In genomic region chr10:88270871-88271713, GRCh38 we compare ENCODE assay signal across 8 cellular contexts.
A peak's percentile ranks its signal among the peaks of the same experiment; 100 is the strongest.
DNase-seq lines count a peak whose midpoint lies in the region; ATAC-seq, FAIRE-seq and TF ChIP-seq lines count a peak whose summit lies in the region.

No MANE protein-coding gene starts in this region.

- no peaks in the 10 kb centered on the region for H3K27me3 ChIP-seq in BLaER1 treated with 17β-estradiol and CSF1 and Interleukin-3, amounts not matched to agents 10 nM and 100 nM

- H3K4me2 ChIP-seq in BLaER1 treated with 17β-estradiol and CSF1 and Interleukin-3, amounts not matched to agents 10 nM and 100 nM, result peak overlapping the region; percentile 72 to 88 (median 78)

- H3K27ac ChIP-seq in BLaER1 treated with 17β-estradiol and CSF1 and Interleukin-3, amounts not matched to agents 10 nM and 100 nM, result peak overlapping the region; percentile 5 to 92 (median 58)

- peak; percentile 17 for DNase-seq in GM19240 (ENCODE audit: insufficient read length, low spot score)
- peak; percentile 65 for DNase-seq in activated CD4-positive, alpha-beta T cell treated with anti-CD3 and anti-CD28 coated beads for 36 hours
- peak; percentile 45 for DNase-seq in fibroblast of pulmonary artery (ENCODE audit: low read depth)
- DNase-seq in stimulated activated CD8-positive, alpha-beta memory T cell treated with anti-CD3 and anti-CD28 coated beads, Interleukin-15, amount 100 ng/mL, for 48 hours (ENCODE audit: low read depth in 2 of 2), result peak; percentile 55 to 59
- DNase-seq in NCI-H1092 treated with DMSO at 0.1 percent for 48 hours (lab: John Stamatoyannopoulos, UW), result no peak
- no peak for DNase-seq in HTR-8/SVneo (ENCODE audit: insufficient read length, low spot score)

- no peaks in the 10 kb centered on the region for H3K9me3 Mint-ChIP-seq in activated CD4-positive, alpha-beta T cell treated with anti-CD3 and anti-CD28 coated beads for 36 hours (ENCODE audit: low read depth)

- H3K36me3 Mint-ChIP-seq in activated CD4-positive, alpha-beta T cell treated with anti-CD3 and anti-CD28 coated beads for 36 hours (ENCODE audit: low read depth), result no peaks in the 10 kb centered on the region

- ATAC-seq in HG03280 (IDR thresholded peaks at IDR 0.05; ENCODE audit: unreplicated experiment), result peak; percentile 90
- ATAC-seq in activated CD4-positive, alpha-beta T cell treated with anti-CD3 and anti-CD28 coated beads for 36 hours, result peak; percentile 93

- peak overlapping the region; percentile 64 for H3K27ac Mint-ChIP-seq in activated CD4-positive, alpha-beta T cell treated with anti-CD3 and anti-CD28 coated beads for 36 hours

- intact Hi-C loops in activated CD4-positive, alpha-beta T cell treated with anti-CD3 and anti-CD28 coated beads for 36 hours (cut with DNase I, micrococcal nuclease), result loop anchor here (1.0 to 10.0 kb wide), 13 partner anchors 76 to 894 kb away; partner anchors contain the start of genes KLLN (in 2 of the 2) and PTEN (in 2 of the 2)

- H3K4me1 Mint-ChIP-seq in activated CD4-positive, alpha-beta T cell treated with anti-CD3 and anti-CD28 coated beads for 36 hours, result peaks cover 37% of the 10 kb centered on the region

- H3K4me1 ChIP-seq in BLaER1 treated with 17β-estradiol and CSF1 and Interleukin-3, amounts not matched to agents 10 nM and 100 nM, result peaks cover 46 to 82% (median 59%) of the 10 kb centered on the region in 10 experiments

- H3K4me3 Mint-ChIP-seq in activated CD4-positive, alpha-beta T cell treated with anti-CD3 and anti-CD28 coated beads for 36 hours, result no peak overlapping the region

- H3K36me3 ChIP-seq in BLaER1 treated with 17β-estradiol and CSF1 and Interleukin-3, amounts not matched to agents 10 nM and 100 nM, result no peaks in the 10 kb centered on the region

- H3K4me3 ChIP-seq in BLaER1 treated with 17β-estradiol and CSF1 and Interleukin-3, amounts not matched to agents 10 nM and 100 nM, result peak overlapping the region in 6 of 10 experiments; percentile 7 to 29 (median 14); a peak in 7 of 20 replicates
- no peak overlapping the region for H3K4me3 ChIP-seq in fibroblast of pulmonary artery (replicated peaks; ENCODE audit: low read depth, low read length)

- H3K9ac ChIP-seq in BLaER1 treated with 17β-estradiol and CSF1 and Interleukin-3, amounts not matched to agents 10 nM and 100 nM, result peak overlapping the region; percentile 10 to 77 (median 45); a peak in 14 of 22 replicates

- CTCF ChIA-PET in activated CD4-positive, alpha-beta T cell treated with anti-CD3 and anti-CD28 coated beads for 36 hours (lab: Charles Lee), result interaction anchor here (0.9 to 1.2 kb wide), 3 partner anchors 119 to 409 kb away, joined by 3 to 5 read pairs (median 4); no protein-coding TSS in a partner anchor

- H3K9me3 ChIP-seq in BLaER1 treated with 17β-estradiol and CSF1 and Interleukin-3, amounts not matched to agents 10 nM and 100 nM (replicated peaks in 1 of 11), result peaks cover 0 to 8% (median 0%) of the 10 kb centered on the region in 11 experiments; a peak in 1 of 22 replicates

- POLR2A ChIA-PET in activated CD4-positive, alpha-beta T cell treated with anti-CD3 and anti-CD28 coated beads for 36 hours (lab: Charles Lee), result interaction anchor here (1.6 kb wide), 1 partner anchor 179 kb away, joined by 7 read pairs; no protein-coding TSS in a partner anchor

- TF ChIP-seq CTCF in fibroblast of pulmonary artery (IDR thresholded peaks at IDR 0.05; ENCODE audit: low read length, missing control alignments), result no peak

- no peaks in the 10 kb centered on the region for H4K20me1 ChIP-seq in BLaER1 treated with 17β-estradiol and CSF1 and Interleukin-3, amounts not matched to agents 10 nM and 100 nM

- no peak for FAIRE-seq in HTR-8/SVneo (lab: Jason Lieb, UNC)

- peaks cover 3% of the 10 kb centered on the region for H3K27me3 Mint-ChIP-seq in activated CD4-positive, alpha-beta T cell treated with anti-CD3 and anti-CD28 coated beads for 36 hours

Comparison
In these comparisons a context has a peak if more than half of its experiments do, and no peak if none do; other contexts are left out.
1. DNase-seq: peak in GM19240 (single experiment), activated CD4-positive, alpha-beta T cell treated with anti-CD3 and anti-CD28 coated beads for 36 hours (single experiment), fibroblast of pulmonary artery (single experiment) and stimulated activated CD8-positive, alpha-beta memory T cell treated with anti-CD3 and anti-CD28 coated beads, Interleukin-15, amount 100 ng/mL, for 48 hours (2 of 2); none in NCI-H1092 treated with DMSO at 0.1 percent for 48 hours (single experiment) and HTR-8/SVneo (single experiment).